18 cellular contexts compared by ENCODE assay signal in the genomic region with DNA sequence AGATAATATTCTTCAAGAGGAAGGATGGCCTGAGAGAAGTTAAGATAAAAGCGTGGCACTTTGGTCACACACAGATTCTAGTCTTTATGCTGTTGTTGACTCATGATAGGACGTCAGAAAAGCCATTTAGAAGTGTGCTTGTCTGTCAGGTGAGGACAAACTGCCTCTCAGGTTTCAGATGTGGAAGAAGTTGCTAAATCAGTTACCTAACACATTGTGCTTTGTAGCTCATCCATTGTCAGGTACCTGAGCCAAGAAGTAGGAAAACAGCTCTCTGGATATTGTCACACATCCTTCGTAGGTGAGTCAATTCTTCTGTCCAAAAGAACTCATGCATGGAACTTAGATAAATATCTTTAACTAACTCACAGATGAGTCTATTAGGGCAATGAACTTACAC. TPM values are rescaled to one million over a fixed set of nuclear protein-coding genes. Genes with fewer than 3 reads are reported as not detected.
DNase-seq lines count a peak whose midpoint lies in the region; ATAC-seq, FAIRE-seq and TF ChIP-seq lines count a peak whose summit lies in the region.
"Had no signal": no experiment of that assay in that cellular context is flagged by ENCODE, and none has a peak within 500 bp of the region (broad histone marks: within the 10 kb centered on the region; RNA-seq: fewer than 3 reads in every experiment).

No MANE protein-coding gene starts in this region.

- H3K4me3 Mint-ChIP-seq in endodermal cell (no peak overlapping the region), nephron progenitor cell (no peak overlapping the region)
- H3K4me3 Mint-ChIP-seq: H9 had no signal

- in situ Hi-C loops in HepG2 (cut with HindIII; ENCODE audit: extremely low pct_ligation_motif_present, low pct_unique_long_range_greater_than_20kb) = no loop called here

- H3K27me3 ChIP-seq in HepG2 (ENCODE audit: control insufficient read depth in 1 of 2, insufficient read depth in 2 of 2, low read length in 2 of 2) (no peaks in the 10 kb centered on the region), right lobe of liver (no peaks in the 10 kb centered on the region), endodermal cell (ENCODE audit: control insufficient read depth, insufficient read depth, low read length, poor library complexity, severe bottlenecking) (no peaks in the 10 kb centered on the region)

- H2AFZ ChIP-seq in HepG2 (ENCODE audit: low read length) = peak overlapping the region; percentile 91

- FAIRE-seq in HepG2 (lab: Jason Lieb, UNC) = no peak
- FAIRE-seq: A204.1, GM19239 had no signal

- no peak for TF ChIP-seq CTCF in HepG2 (CRISPR knock-in tag; IDR thresholded peaks at IDR 0.05)
- TF ChIP-seq CTCF in right lobe of liver (IDR thresholded peaks at IDR 0.05) = no peak
- TF ChIP-seq CTCF in endodermal cell (conservative IDR thresholded peaks at IDR 0.05) = no peak
- no peak for TF ChIP-seq CTCF in nephron progenitor cell (IDR thresholded peaks at IDR 0.05)
- no peak for TF ChIP-seq CTCF in GM10266 (IDR thresholded peaks at IDR 0.05; ENCODE audit: control insufficient read depth, insufficient read depth, low read depth, missing control alignments)

- TF ChIP-seq EP300 in HepG2 (IDR thresholded peaks at IDR 0.05; ENCODE audit: low read depth in 2 of 2, low read length in 2 of 2) (no peak), HepG2 (CRISPR knock-in tag; IDR thresholded peaks at IDR 0.05; ENCODE audit: borderline replicate concordance) (no peak)

- TF ChIP-seq POLR2A in HepG2 (IDR thresholded peaks at IDR 0.05; ENCODE audit: insufficient read depth in 1 of 2, low read depth in 2 of 2, low read length in 2 of 2) (no peak), right lobe of liver (IDR thresholded peaks at IDR 0.05) (no peak)

- H3K9me3 Mint-ChIP-seq in endodermal cell (no peaks in the 10 kb centered on the region), nephron progenitor cell (no peaks in the 10 kb centered on the region)
- H3K9me3 Mint-ChIP-seq: H9 had no signal

- H3K4me3 ChIP-seq in HepG2 (replicated peaks in 1 of 3; ENCODE audit: insufficient read depth in 1 of 3, low read depth in 2 of 3, low read length in 3 of 3) (no peak overlapping the region), right lobe of liver (no peak overlapping the region), endodermal cell (ENCODE audit: low read length) (peak overlapping the region; percentile 43)

- H3K4me2 ChIP-seq in HepG2 (ENCODE audit: low read depth, low read length) = 0 out of 2 replicates have a peak overlapping the region, but pooled peaks have one; percentile 6

- no peaks in the 10 kb centered on the region for H3K27me3 Mint-ChIP-seq in endodermal cell (ENCODE audit: insufficient read depth)
- no peaks in the 10 kb centered on the region for H3K27me3 Mint-ChIP-seq in nephron progenitor cell (ENCODE audit: low read depth, poor library complexity)

- no peaks in the 10 kb centered on the region for H3K79me2 ChIP-seq in HepG2 (ENCODE audit: insufficient read depth, low read length)

- CTCF ChIA-PET in HepG2 (lab: Yijun Ruan, JAX; ENCODE audit: low intra/inter-chr PET ratio, low total read pairs) = no interaction called here

- H3K4me1 Mint-ChIP-seq in endodermal cell (peaks cover 24% of the 10 kb centered on the region), nephron progenitor cell (peaks cover 28% of the 10 kb centered on the region)
- H3K4me1 Mint-ChIP-seq: H9 had no signal

- POLR2A ChIA-PET in HepG2 (lab: Yijun Ruan, JAX) = no interaction called here

- intact Hi-C loops in HepG2 (cut with micrococcal nuclease; ENCODE audit: unreplicated experiment) = no loop called here
- intact Hi-C loops in right lobe of liver (cut with DNase I) = no loop called here

- H3K9ac ChIP-seq in HepG2 (ENCODE audit: insufficient read depth, low read depth, low read length) (no peak overlapping the region), endodermal cell (ENCODE audit: extremely low read depth, low read length, poor library complexity, severe bottlenecking) (no peak overlapping the region)

- H3K4me1 ChIP-seq in HepG2 (ENCODE audit: insufficient read depth, low read length) (peaks cover 22% of the 10 kb centered on the region), right lobe of liver (no peaks in the 10 kb centered on the region), endodermal cell (ENCODE audit: control insufficient read depth, insufficient read depth, low read length) (no peaks in the 10 kb centered on the region)

- H3K27ac ChIP-seq in HepG2 (ENCODE audit: extremely low read length, insufficient read depth, low read length) (no peak overlapping the region), right lobe of liver (no peak overlapping the region), endodermal cell (ENCODE audit: low read depth, low read length) (no peak overlapping the region)

- WGBS in HepG2 (ENCODE audit: low lambda C conversion rate) = 55% methylated on average over 3 of the region's 3 CpGs
- 62% methylated on average over 3 of the region's 3 CpGs for WGBS in right lobe of liver (ENCODE audit: insufficient coverage, low coverage, low lambda C conversion rate, missing lambda C conversion rate)
- 44 to 83% methylated on average over 2 to 3 of the region's 3 CpGs for WGBS in endodermal cell (ENCODE audit: insufficient coverage in 1 of 2, insufficient read length in 1 of 2), 2 experiments

- peak; percentile 64 for DNase-seq in HepG2 (ENCODE audit: low spot score)
- DNase-seq in right lobe of liver = no peak
- DNase-seq in endodermal cell = no peak
- no peak for DNase-seq in nephron progenitor cell
- no peak for DNase-seq in anterior cingulate cortex (lab: John Stamatoyannopoulos, UW)
- DNase-seq in AG08395 (ENCODE audit: low spot score) = no peak
- no peak for DNase-seq in GM10266 (ENCODE audit: extremely low spot score)
- DNase-seq: C1 segment of cervical spinal cord, DMS 273 treated with DMSO at 0.1 percent for 48 hours, H9, NCI-H187, NCI-H446 treated with DMSO at 0.1 percent for 48 hours, NCI-H82 had no signal

- H3K36me3 ChIP-seq in HepG2 (replicated peaks in 1 of 2; ENCODE audit: control insufficient read depth in 1 of 2, insufficient read depth in 2 of 2, low read length in 2 of 2) (no peaks in the 10 kb centered on the region), right lobe of liver (no peaks in the 10 kb centered on the region), endodermal cell (ENCODE audit: control insufficient read depth, insufficient read depth, low read length) (no peaks in the 10 kb centered on the region)

- H3K27ac Mint-ChIP-seq in endodermal cell (no peak overlapping the region), nephron progenitor cell (peak overlapping the region; percentile 99)
- H3K27ac Mint-ChIP-seq: H9 had no signal

- H3K9me3 ChIP-seq in HepG2 (ENCODE audit: low read length) = no peaks in the 10 kb centered on the region
- no peaks in the 10 kb centered on the region for H3K9me3 ChIP-seq in right lobe of liver
- H3K9me3 ChIP-seq in endodermal cell (ENCODE audit: control insufficient read depth, low read length) = no peaks in the 10 kb centered on the region

- BruUV-seq in HepG2 (replicated peaks; lab: Mats Ljungman, UMichigan) = no TSS peak

- H3K36me3 Mint-ChIP-seq in endodermal cell (ENCODE audit: low read depth) = no peaks in the 10 kb centered on the region
- no peaks in the 10 kb centered on the region for H3K36me3 Mint-ChIP-seq in nephron progenitor cell (ENCODE audit: low read depth)

- ATAC-seq in HepG2 (no peak), right lobe of liver (no peak), HG03095 (IDR thresholded peaks at IDR 0.05; ENCODE audit: unreplicated experiment) (no peak)
- ATAC-seq: Right ventricle myocardium inferior had no signal

- no peak for TF ChIP-seq RAD21 in HepG2 (CRISPR knock-in tag; IDR thresholded peaks at IDR 0.05)

- no peaks in the 10 kb centered on the region for H4K20me1 ChIP-seq in HepG2 (ENCODE audit: insufficient read depth, low read length)

TF ChIP-seq in HepG2, 621 proteins besides CTCF, POLR2A, EP300 and RAD21 (continues in another document):
- TF ChIP-seq TGIF2 (CRISPR knock-in tag; IDR thresholded peaks at IDR 0.05) = peak; percentile 18; the same call in 1 of the 2 replicates
- TF ChIP-seq ZBTB1 (CRISPR knock-in tag; IDR thresholded peaks at IDR 0.05; ENCODE audit: borderline replicate concordance) = no peak
- TF ChIP-seq ISL2 (CRISPR knock-in tag; IDR thresholded peaks at IDR 0.05) = 0 out of 2 replicates have a peak, but pooled peaks have one; percentile 25
- 0 out of 2 replicates have a peak, but pooled peaks have one; percentile 29 for TF ChIP-seq ZMYM4 (CRISPR knock-in tag; IDR thresholded peaks at IDR 0.05)
- TF ChIP-seq FOXA1 (IDR thresholded peaks at IDR 0.05) = no peak
- peak; percentile 19; the same call in 1 of the 2 replicates for TF ChIP-seq FOXA1 (CRISPR knock-in tag; IDR thresholded peaks at IDR 0.05)

RNA-seq across cellular contexts. Expression of a gene that starts 49.5 kb away (rescaled TPM):
- total RNA-seq in HepG2 (2016; rRNA removed; fragmentation: Illumina TruSeq; extraction: Trizol) (40.6 and 55.7 TPM in 2 replicates), right lobe of liver (under 1 TPM; 0.49 to 1.00 (median 0.75) TPM), endodermal cell (under 1 TPM; 0.44 to 0.68 TPM)
- 16.9 and 17.7 TPM in 2 replicates for total RNA-seq in HepG2 (2016; cell fraction: cytosol; rRNA removed; fragmentation: Illumina TruSeq; extraction: Trizol; ENCODE audit: low read depth)
- 42.3 and 58.0 TPM in 2 replicates for total RNA-seq in HepG2 (2016; cell fraction: insoluble cytoplasmic fraction; rRNA removed; fragmentation: Illumina TruSeq; extraction: Trizol)
- total RNA-seq in HepG2 (2016; cell fraction: membrane; rRNA removed; fragmentation: Illumina TruSeq; extraction: Trizol) = 43.2 and 46.3 TPM in 2 replicates
- total RNA-seq in HepG2 (2016; cell fraction: nucleus; rRNA removed; fragmentation: Illumina TruSeq; extraction: Trizol) = 52.9 and 59.2 TPM in 2 replicates
- polyA plus RNA-seq in HepG2 (2011; rRNA removed) = 56.9 and 78.5 TPM in 2 replicates
- 36.6 and 67.7 TPM in 2 replicates for polyA plus RNA-seq in HepG2 (2011; cell fraction: cytosol; rRNA removed)
- polyA plus RNA-seq in HepG2 (2011; cell fraction: nucleus; rRNA removed) = 24.8 and 28.7 TPM in 2 replicates
- 88.6 and 96.5 TPM in 2 replicates for polyA plus RNA-seq in HepG2 (2012)
- 17.2 and 22.6 TPM in 2 replicates for polyA plus RNA-seq in HepG2 (2016; cell fraction: cytosol; fragmentation: Illumina TruSeq; extraction: Trizol; ENCODE audit: low read depth)
- polyA plus RNA-seq in HepG2 (2016; cell fraction: insoluble cytoplasmic fraction; fragmentation: Illumina TruSeq; extraction: Trizol; ENCODE audit: low read depth) = 94.0 and 99.4 TPM in 2 replicates
- 36.8 and 37.8 TPM in 2 replicates for polyA plus RNA-seq in HepG2 (2016; cell fraction: membrane; fragmentation: Illumina TruSeq; extraction: Trizol; ENCODE audit: low read depth)
- polyA plus RNA-seq in HepG2 (2016; cell fraction: nucleus; fragmentation: Illumina TruSeq; extraction: Trizol; ENCODE audit: insufficient read depth, low read depth) = 48.4 and 51.0 TPM in 2 replicates
- 72.4 TPM in 1 of 2 replicates, not detected in the other for polyA minus RNA-seq in HepG2 (2011; rRNA and poly(A)+ RNA removed; ENCODE audit: low replicate concordance)
- 89.7 and 93.4 TPM in 2 replicates for polyA minus RNA-seq in HepG2 (2011; cell fraction: cytosol; rRNA and poly(A)+ RNA removed)
- polyA minus RNA-seq in HepG2 (2011; cell fraction: nucleus; rRNA and poly(A)+ RNA removed) = 203 and 263 TPM in 2 replicates
- polyA plus RNA-seq in endodermal cell (2013, experiment 1 of 2) = 22.7 TPM
- polyA plus RNA-seq in endodermal cell (2013, experiment 2 of 2) = 16.6 TPM
- total RNA-seq: HT1080, Right ventricle myocardium inferior had no signal

Comparison
In these comparisons a context has a peak if more than half of its experiments do, and no peak if none do; other contexts are left out.
1. RNA of a gene that starts 49.5 kb away (total RNA-seq): 16.9 to 59.2 TPM in HepG2; 0.49 to 1.00 TPM in right lobe of liver and 0.44 to 0.68 TPM in endodermal cell; every median in the first group is over 4 times any median in the second.